ENCODE assay signal across 10 cellular contexts in genomic region chr3:177185035-177185574, GRCh38. TPM values are rescaled to one million over a fixed set of nuclear protein-coding genes. Genes with fewer than 3 reads are reported as not detected.
DNase-seq lines count a peak whose midpoint lies in the region; ATAC-seq, FAIRE-seq and TF ChIP-seq lines count a peak whose summit lies in the region.
"Had no signal": no experiment of that assay in that cellular context is flagged by ENCODE, and none has a peak within 500 bp of the region (broad histone marks: within the 10 kb centered on the region; RNA-seq: fewer than 3 reads in every experiment).

No MANE protein-coding gene starts in this region.

- peak; percentile 12 for ATAC-seq in HG02610 (IDR thresholded peaks at IDR 0.05; ENCODE audit: unreplicated experiment)
- ATAC-seq: lower lobe of right lung had no signal

- H3K27me3 Mint-ChIP-seq in activated CD4-positive, alpha-beta memory T cell treated with anti-CD3 and anti-CD28 coated beads for 36 hours: no peaks in the 10 kb centered on the region
- H3K27me3 Mint-ChIP-seq in activated CD4-positive, alpha-beta memory T cell treated with anti-CD3 and anti-CD28 coated beads, Interleukin-2, amount 10 ng/mL, durations not matched to agents 7 days and 5 days: no peaks in the 10 kb centered on the region
- H3K27me3 Mint-ChIP-seq in progenitor cell of endocrine pancreas: no peaks in the 10 kb centered on the region

- no peak overlapping the region; the same call in 1 of the 2 replicates for H3K27ac ChIP-seq in KMS-11
- H3K27ac ChIP-seq: lower lobe of right lung had no signal

- no peak overlapping the region for H3K9ac ChIP-seq in KMS-11

- H3K4me1 Mint-ChIP-seq in activated CD4-positive, alpha-beta memory T cell treated with anti-CD3 and anti-CD28 coated beads for 36 hours (ENCODE audit: low read depth): peaks cover 62% of the 10 kb centered on the region
- peaks cover 39% of the 10 kb centered on the region for H3K4me1 Mint-ChIP-seq in activated CD4-positive, alpha-beta memory T cell treated with anti-CD3 and anti-CD28 coated beads, Interleukin-2, amount 10 ng/mL, durations not matched to agents 7 days and 5 days
- H3K4me1 Mint-ChIP-seq in progenitor cell of endocrine pancreas (ENCODE audit: low read depth): peaks cover 21% of the 10 kb centered on the region

- DNase-seq in activated CD4-positive, alpha-beta memory T cell treated with anti-CD3 and anti-CD28 coated beads for 36 hours: no peak
- no peak for DNase-seq in activated CD4-positive, alpha-beta memory T cell treated with anti-CD3 and anti-CD28 coated beads, Interleukin-2, amount 10 ng/mL, durations not matched to agents 7 days and 5 days
- DNase-seq in progenitor cell of endocrine pancreas (ENCODE audit: low spot score, unreplicated experiment) (no peak), 8988T (no peak), H54 (ENCODE audit: insufficient read length, low spot score) (no peak)
- DNase-seq in effector CD4-positive, alpha-beta T cell: no peak
- DNase-seq: lower lobe of right lung had no signal

- TF ChIP-seq POLR2A in H54 (IDR thresholded peaks at IDR 0.05; ENCODE audit: low read depth, low read length): no peak

- no peaks in the 10 kb centered on the region for H3K36me3 Mint-ChIP-seq in activated CD4-positive, alpha-beta memory T cell treated with anti-CD3 and anti-CD28 coated beads for 36 hours
- peaks cover 18% of the 10 kb centered on the region for H3K36me3 Mint-ChIP-seq in activated CD4-positive, alpha-beta memory T cell treated with anti-CD3 and anti-CD28 coated beads, Interleukin-2, amount 10 ng/mL, durations not matched to agents 7 days and 5 days (ENCODE audit: low read depth)
- H3K36me3 Mint-ChIP-seq in progenitor cell of endocrine pancreas (ENCODE audit: insufficient read depth): peaks cover 8% of the 10 kb centered on the region

- no peak for FAIRE-seq in H54 (lab: Jason Lieb, UNC)
- FAIRE-seq: urothelium cell line had no signal

- H3K9me3 Mint-ChIP-seq in activated CD4-positive, alpha-beta memory T cell treated with anti-CD3 and anti-CD28 coated beads for 36 hours: no peaks in the 10 kb centered on the region
- H3K9me3 Mint-ChIP-seq in activated CD4-positive, alpha-beta memory T cell treated with anti-CD3 and anti-CD28 coated beads, Interleukin-2, amount 10 ng/mL, durations not matched to agents 7 days and 5 days: no peaks in the 10 kb centered on the region
- peaks cover 3% of the 10 kb centered on the region for H3K9me3 Mint-ChIP-seq in progenitor cell of endocrine pancreas (ENCODE audit: low read depth)

- H3K4me3 Mint-ChIP-seq in activated CD4-positive, alpha-beta memory T cell treated with anti-CD3 and anti-CD28 coated beads for 36 hours: no peak overlapping the region
- H3K4me3 Mint-ChIP-seq in activated CD4-positive, alpha-beta memory T cell treated with anti-CD3 and anti-CD28 coated beads, Interleukin-2, amount 10 ng/mL, durations not matched to agents 7 days and 5 days: no peak overlapping the region
- H3K4me3 Mint-ChIP-seq in progenitor cell of endocrine pancreas (ENCODE audit: low read depth): no peak overlapping the region

- CTCF ChIA-PET in activated CD4-positive, alpha-beta memory T cell treated with anti-CD3 and anti-CD28 coated beads for 36 hours (lab: Charles Lee): interaction anchor here (0.9 to 1.2 kb wide), 3 partner anchors 12 to 134 kb away, joined by 3 to 5 read pairs (median 3); no protein-coding TSS in a partner anchor
- CTCF ChIA-PET in activated CD4-positive, alpha-beta memory T cell treated with anti-CD3 and anti-CD28 coated beads, Interleukin-2, amount 10 ng/mL, durations not matched to agents 7 days and 5 days (lab: Charles Lee): no interaction called here

- peak overlapping the region; percentile 7; the same call in 1 of the 2 replicates for H3K4me2 ChIP-seq in KMS-11

- no peaks in the 10 kb centered on the region for H3K27me3 ChIP-seq in KMS-11 (ENCODE audit: insufficient read depth, low read depth)

- intact Hi-C loops in activated CD4-positive, alpha-beta memory T cell treated with anti-CD3 and anti-CD28 coated beads for 36 hours (cut with micrococcal nuclease): no loop called here

- POLR2A ChIA-PET in activated CD4-positive, alpha-beta memory T cell treated with anti-CD3 and anti-CD28 coated beads for 36 hours (lab: Charles Lee): interaction anchor here (0.6 to 1.6 kb wide), 5 partner anchors 10 to 719 kb away, joined by 3 to 5 read pairs (median 4); partner anchors contain the start of gene TBL1XR1
- POLR2A ChIA-PET in activated CD4-positive, alpha-beta memory T cell treated with anti-CD3 and anti-CD28 coated beads, Interleukin-2, amount 10 ng/mL, durations not matched to agents 7 days and 5 days (lab: Charles Lee): interaction anchor here (0.6 to 1.6 kb wide), 3 partner anchors 11 to 633 kb away, joined by 3 to 6 read pairs (median 3); no protein-coding TSS in a partner anchor

- TF ChIP-seq CTCF in KMS-11 (conservative IDR thresholded peaks at IDR 0.05; ENCODE audit: low read depth, low read length) (no peak), progenitor cell of endocrine pancreas (IDR thresholded peaks at IDR 0.05; ENCODE audit: unreplicated experiment) (no peak)

- H3K36me3 ChIP-seq in KMS-11 (ENCODE audit: insufficient read depth): no peaks in the 10 kb centered on the region
- H3K36me3 ChIP-seq: lower lobe of right lung had no signal

- peaks cover 92% of the 10 kb centered on the region for H3K4me1 ChIP-seq in KMS-11 (ENCODE audit: low read depth, poor library complexity, severe bottlenecking)

- peak overlapping the region; percentile 35 for H3K27ac Mint-ChIP-seq in activated CD4-positive, alpha-beta memory T cell treated with anti-CD3 and anti-CD28 coated beads for 36 hours
- no peak overlapping the region for H3K27ac Mint-ChIP-seq in activated CD4-positive, alpha-beta memory T cell treated with anti-CD3 and anti-CD28 coated beads, Interleukin-2, amount 10 ng/mL, durations not matched to agents 7 days and 5 days
- peak overlapping the region; percentile 78 for H3K27ac Mint-ChIP-seq in progenitor cell of endocrine pancreas

- H3K79me2 ChIP-seq in KMS-11 (ENCODE audit: insufficient read depth, low read depth): peaks cover 100% of the 10 kb centered on the region

- H3K4me3 ChIP-seq in KMS-11 (IDR thresholded peaks at IDR 0.05; ENCODE audit: insufficient read depth, low read depth, low read length): no peak overlapping the region
- H3K4me3 ChIP-seq: lower lobe of right lung had no signal

- H2AFZ ChIP-seq in KMS-11 (ENCODE audit: low read depth): no peak overlapping the region

- peaks cover 96% of the 10 kb centered on the region for H4K20me1 ChIP-seq in KMS-11 (ENCODE audit: insufficient read depth)

RNA-seq across cellular contexts. Expression of gene TBL1XR1, which starts 12.2 kb away (rescaled TPM):
- total RNA-seq in activated CD4-positive, alpha-beta memory T cell treated with anti-CD3 and anti-CD28 coated beads for 36 hours: 100 to 1,000 TPM; 158 to 167 TPM
- 100 to 1,000 TPM; 178 to 187 TPM for total RNA-seq in activated CD4-positive, alpha-beta memory T cell treated with anti-CD3 and anti-CD28 coated beads, Interleukin-2, amount 10 ng/mL, durations not matched to agents 7 days and 5 days
- total RNA-seq in progenitor cell of endocrine pancreas: 181 and 207 TPM in 2 replicates
